1 cellular context compared by ENCODE assay signal in the genomic region with DNA sequence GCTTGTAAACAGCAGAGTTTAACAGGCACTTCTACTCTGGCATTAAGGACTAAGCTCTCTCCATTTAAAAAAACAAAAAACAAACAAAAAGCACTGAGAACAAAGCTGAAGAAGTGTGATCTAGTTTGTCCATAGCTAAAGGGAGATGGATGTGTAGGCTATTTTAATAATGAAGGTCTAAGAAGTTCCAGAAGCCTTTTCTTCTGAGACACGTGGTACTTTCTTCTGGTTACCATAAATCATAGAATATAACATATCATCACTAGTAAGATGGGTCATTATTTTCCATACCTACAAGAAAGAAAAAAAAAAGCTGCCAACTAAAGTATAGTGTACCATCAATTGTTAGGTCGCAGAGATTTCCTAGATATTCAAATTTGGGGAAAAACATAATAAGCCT.
TF ChIP-seq lines count a peak whose summit lies in the region.

No MANE protein-coding gene starts in this region.

TF ChIP-seq in IMR-90, 13 proteins besides CTCF, POLR2A, EP300 and RAD21:
- TF ChIP-seq RFX5 (IDR thresholded peaks at IDR 0.05; ENCODE audit: low read depth, low read length) (no peak), MAFK (IDR thresholded peaks at IDR 0.05; ENCODE audit: low read depth, low read length) (no peak), USF2 (IDR thresholded peaks at IDR 0.05; ENCODE audit: low read depth, low read length) (no peak), CEBPB (IDR thresholded peaks at IDR 0.05; ENCODE audit: low read depth, low read length) (no peak), NFE2L2 (IDR thresholded peaks at IDR 0.05; ENCODE audit: low read depth, low read length) (no peak), MAZ (IDR thresholded peaks at IDR 0.05; ENCODE audit: borderline replicate concordance, low read depth, low read length) (no peak), FOS (IDR thresholded peaks at IDR 0.05; ENCODE audit: low read depth, low read length) (no peak), ELK1 (IDR thresholded peaks at IDR 0.05; ENCODE audit: borderline replicate concordance, low read depth, low read length) (no peak), MXI1 (IDR thresholded peaks at IDR 0.05; ENCODE audit: borderline replicate concordance, low read depth, low read length) (no peak), BHLHE40 (IDR thresholded peaks at IDR 0.05; ENCODE audit: low read depth, low read length) (no peak), CHD1 (IDR thresholded peaks at IDR 0.05; ENCODE audit: low read depth, low read length) (no peak), RCOR1 (IDR thresholded peaks at IDR 0.05; ENCODE audit: insufficient replicate concordance, low read length) (no peak), SMC3 (IDR thresholded peaks at IDR 0.05; ENCODE audit: low read depth, low read length) (no peak)
